ENCODE assay signal across 8 cellular contexts in the genomic region with DNA sequence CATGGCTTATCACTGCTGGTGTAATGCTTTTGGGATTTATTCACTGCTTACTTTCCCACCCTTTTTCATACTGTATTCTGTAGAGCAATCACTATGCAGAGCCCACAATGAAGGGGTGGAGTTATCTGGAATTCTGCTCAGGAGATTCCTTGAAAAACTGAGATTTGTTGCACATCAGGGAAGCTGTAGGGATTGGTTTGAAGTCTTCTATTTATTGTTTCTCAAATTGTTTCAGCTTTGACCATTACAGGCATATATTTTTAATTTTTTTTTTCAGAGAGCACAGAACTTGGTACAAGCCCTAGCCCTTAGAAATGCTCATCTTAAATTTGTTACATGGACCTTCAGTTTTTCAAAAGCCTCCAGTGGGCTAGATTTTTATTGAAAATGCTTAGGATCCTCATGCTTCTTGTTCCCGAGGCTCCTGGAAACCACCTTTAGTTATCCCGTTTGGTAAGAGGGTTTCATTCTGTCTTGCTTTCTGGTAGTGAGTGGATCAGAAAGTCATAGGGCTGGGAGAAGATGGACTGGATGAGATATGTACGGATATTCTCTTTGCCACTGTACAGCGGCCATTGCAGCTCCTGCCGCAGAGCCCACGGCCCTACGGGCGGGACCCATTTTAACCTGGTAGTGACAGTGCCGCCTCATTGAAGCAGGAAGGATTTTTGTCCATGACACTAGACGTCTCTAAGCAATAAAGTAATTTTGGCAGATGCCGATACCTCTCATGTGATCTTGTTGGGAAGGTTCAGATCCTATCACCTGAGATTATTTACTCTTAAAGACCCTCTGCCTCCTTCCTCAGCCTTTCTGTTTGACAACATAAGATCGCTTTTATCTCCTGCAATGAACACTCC. TPM values are rescaled to one million over a fixed set of nuclear protein-coding genes. Genes with fewer than 3 reads are reported as not detected.
A peak's percentile ranks its signal among the peaks of the same experiment; 100 is the strongest.
DNase-seq lines count a peak whose midpoint lies in the region; ATAC-seq and TF ChIP-seq lines count a peak whose summit lies in the region.

No MANE protein-coding gene starts in this region.

- 32 to 37% methylated on average over 12 of the region's 12 CpGs for WGBS in heart right ventricle, 2 donors
- WGBS in smooth muscle cell (ENCODE audit: low lambda C conversion rate) = 69% methylated on average over 12 of the region's 12 CpGs

- H3K27ac ChIP-seq in KMS-11 (peak overlapping the region; percentile 87), heart right ventricle (peak overlapping the region in 6 of 10 donors; percentile 72 to 89 (median 82)), smooth muscle cell (ENCODE audit: low read depth) (no peak overlapping the region)

- H3K9me3 ChIP-seq in heart right ventricle = no peaks in the 10 kb centered on the region
- H3K9me3 ChIP-seq in smooth muscle cell (replicated peaks; ENCODE audit: low read depth) = no peaks in the 10 kb centered on the region

- no peaks in the 10 kb centered on the region for H3K36me3 Mint-ChIP-seq in WTC11

- no peaks in the 10 kb centered on the region for H3K9me3 Mint-ChIP-seq in WTC11

- H3K79me2 ChIP-seq in KMS-11 (ENCODE audit: insufficient read depth, low read depth) (no peaks in the 10 kb centered on the region), smooth muscle cell (ENCODE audit: low read depth) (no peaks in the 10 kb centered on the region)

- peaks cover 9% of the 10 kb centered on the region for H3K4me1 Mint-ChIP-seq in WTC11

- H3K4me3 Mint-ChIP-seq in WTC11 = peak overlapping the region; percentile 94

- POLR2A ChIA-PET in WTC11 (lab: Charles Lee) = no interaction called here

- intact Hi-C loops in heart right ventricle (cut with DNase I) = loop anchor here in 9 of 10 donors (2.0 to 10.0 kb wide), 10 partner anchors 39 to 387 kb away; a partner anchor contains a TSS

- CTCF ChIA-PET in WTC11 (lab: Charles Lee) = interaction anchor here (0.6 to 2.5 kb wide), 30 partner anchors 12 to 303 kb away, joined by 3 to 17 read pairs (median 5); a partner anchor contains a TSS

- H2AFZ ChIP-seq in KMS-11 (ENCODE audit: low read depth) = peak overlapping the region; percentile 98
- peak overlapping the region; percentile 90 for H2AFZ ChIP-seq in smooth muscle cell (ENCODE audit: low read depth)

- H3K4me2 ChIP-seq in KMS-11 = peak overlapping the region; percentile 61
- peak overlapping the region; percentile 83 for H3K4me2 ChIP-seq in smooth muscle cell

- H3K36me3 ChIP-seq in KMS-11 (ENCODE audit: insufficient read depth) (no peaks in the 10 kb centered on the region), heart right ventricle (no peaks in the 10 kb centered on the region), smooth muscle cell (ENCODE audit: low read depth) (no peaks in the 10 kb centered on the region)

- H3K4me1 ChIP-seq in KMS-11 (ENCODE audit: low read depth, poor library complexity, severe bottlenecking) (peaks cover 8% of the 10 kb centered on the region), heart right ventricle (peaks cover 0 to 12% (median 7%) of the 10 kb centered on the region in 9 donors), smooth muscle cell (ENCODE audit: low read depth) (no peaks in the 10 kb centered on the region)

- H3K27me3 ChIP-seq in KMS-11 (ENCODE audit: insufficient read depth, low read depth) = no peaks in the 10 kb centered on the region
- H3K27me3 ChIP-seq in heart right ventricle = peaks cover 0 to 39% (median 32%) of the 10 kb centered on the region in 7 donors
- H3K27me3 ChIP-seq in smooth muscle cell (ENCODE audit: low read depth) = peaks cover 37% of the 10 kb centered on the region

- peaks cover 41% of the 10 kb centered on the region for H3K27me3 Mint-ChIP-seq in WTC11 (ENCODE audit: low read depth)

- TF ChIP-seq CTCF in KMS-11 (conservative IDR thresholded peaks at IDR 0.05; ENCODE audit: low read depth, low read length) = no peak
- TF ChIP-seq CTCF in WTC11 (IDR thresholded peaks at IDR 0.05) = no peak
- no peak for TF ChIP-seq CTCF in heart right ventricle (IDR thresholded peaks at IDR 0.05)
- no peak for TF ChIP-seq CTCF in smooth muscle cell (IDR thresholded peaks at IDR 0.05; ENCODE audit: borderline replicate concordance, insufficient read depth, poor library complexity, severe bottlenecking)

- peaks cover 6% of the 10 kb centered on the region for H3F3A ChIP-seq in smooth muscle cell (ENCODE audit: low read depth)

- peak overlapping the region; percentile 74 for H3K4me3 ChIP-seq in GM08714 (ENCODE audit: low read length)
- H3K4me3 ChIP-seq in KMS-11 (IDR thresholded peaks at IDR 0.05; ENCODE audit: insufficient read depth, low read depth, low read length) = no peak overlapping the region
- H3K4me3 ChIP-seq in heart right ventricle = peak overlapping the region; percentile 52 to 94 (median 72)
- H3K4me3 ChIP-seq in smooth muscle cell = peak overlapping the region; percentile 81

- no peaks in the 10 kb centered on the region for H4K20me1 ChIP-seq in KMS-11 (ENCODE audit: insufficient read depth)
- no peaks in the 10 kb centered on the region for H4K20me1 ChIP-seq in smooth muscle cell (ENCODE audit: low read depth)

- no peak for DNase-seq in WTC11 (ENCODE audit: low spot score)
- no peak for DNase-seq in heart right ventricle
- DNase-seq in smooth muscle cell (lab: John Stamatoyannopoulos, UW; ENCODE audit: unreplicated experiment) = no peak
- DNase-seq in activated CD8-positive, alpha-beta memory T cell treated with anti-CD3 and anti-CD28 coated beads, Interleukin-2, amount 50 U/mL, for 4 hours = no peak
- no peak for DNase-seq in middle frontal gyrus (ENCODE audit: extremely low spot score, low spot score)

- H3K9ac ChIP-seq in KMS-11 (peak overlapping the region; percentile 83), smooth muscle cell (ENCODE audit: low read depth) (peak overlapping the region; percentile 39)

- no peak overlapping the region; the same call in 1 of the 2 replicates for H3K27ac Mint-ChIP-seq in WTC11

- ATAC-seq in WTC11 (0 out of 2 replicates have a peak, but pooled peaks have one; percentile 13), heart right ventricle (peak in 4 of 8 donors; percentile 53 to 82 (median 66)), GM21619 (IDR thresholded peaks at IDR 0.05; ENCODE audit: unreplicated experiment) (no peak)

TF ChIP-seq in WTC11, 78 proteins besides CTCF, POLR2A, EP300 and RAD21:
- TF ChIP-seq KAT7 (CRISPR knock-in tag; IDR thresholded peaks at IDR 0.05; ENCODE audit: borderline replicate concordance) = no peak
- TF ChIP-seq ZBTB21 (CRISPR knock-in tag; IDR thresholded peaks at IDR 0.05; ENCODE audit: borderline replicate concordance) = no peak
- no peak for TF ChIP-seq SOX15 (CRISPR knock-in tag; IDR thresholded peaks at IDR 0.05)
- no peak for TF ChIP-seq ZNF121 (CRISPR knock-in tag; IDR thresholded peaks at IDR 0.05)
- TF ChIP-seq, protein P1, sequence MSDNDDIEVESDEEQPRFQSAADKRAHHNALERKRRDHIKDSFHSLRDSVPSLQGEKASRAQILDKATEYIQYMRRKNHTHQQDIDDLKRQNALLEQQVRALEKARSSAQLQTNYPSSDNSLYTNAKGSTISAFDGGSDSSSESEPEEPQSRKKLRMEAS (CRISPR knock-in tag; IDR thresholded peaks at IDR 0.05) = 0 out of 2 replicates have a peak, but pooled peaks have one; percentile 40

RNA-seq across cellular contexts. Expression of a gene that starts 45.3 kb away (rescaled TPM):
- total RNA-seq in WTC11 (2021) (6.7 to 7.1 TPM (median 7.0 TPM) in 3 replicates), heart right ventricle (1 to 10 TPM; 2.1 to 5.5 (median 3.4) TPM), smooth muscle cell (9.9 and 19.5 TPM in 2 replicates)
- polyA plus RNA-seq in heart right ventricle (1 to 10 TPM; 1.3 to 1.4 TPM), smooth muscle cell (6.6 and 7.8 TPM in 2 replicates)
